9 cellular contexts compared by ENCODE assay signal in the genomic region with DNA sequence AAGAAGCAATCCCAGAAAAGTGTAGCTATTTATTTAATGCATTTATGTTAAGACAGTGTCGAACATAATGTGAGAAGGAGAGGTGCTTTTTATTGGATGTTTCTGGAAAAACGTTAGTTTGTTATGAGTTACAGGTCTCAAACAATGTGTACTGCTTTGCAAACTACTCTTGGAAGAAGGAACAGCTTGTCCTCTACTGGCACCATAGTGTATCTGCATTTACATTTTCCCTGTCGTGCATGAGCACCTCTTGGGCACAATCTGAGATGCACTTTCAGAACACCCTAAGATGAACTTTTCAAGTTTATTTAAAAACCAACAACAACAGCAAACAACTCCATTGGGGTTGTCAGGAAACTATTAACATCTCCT. TPM values are rescaled to one million over a fixed set of nuclear protein-coding genes. Genes with fewer than 3 reads are reported as not detected.
DNase-seq lines count a peak whose midpoint lies in the region; ATAC-seq and TF ChIP-seq lines count a peak whose summit lies in the region.
"Had no signal": no experiment of that assay in that cellular context is flagged by ENCODE, and none has a peak within 500 bp of the region (broad histone marks: within the 10 kb centered on the region; RNA-seq: fewer than 3 reads in every experiment).

No MANE protein-coding gene starts in this region.

- peaks cover 9 to 12% (median 11%) of the 10 kb centered on the region in 3 donors for H3K36me3 ChIP-seq in tibial artery

- no peaks in the 10 kb centered on the region for H3K27me3 ChIP-seq in foreskin keratinocyte
- H3K27me3 ChIP-seq in tibial artery, result no peaks in the 10 kb centered on the region

- H3K4me1 ChIP-seq in foreskin keratinocyte, result peaks cover 5% of the 10 kb centered on the region
- no peaks in the 10 kb centered on the region for H3K4me1 ChIP-seq in tibial artery

- no peak overlapping the region for H3K4me3 Mint-ChIP-seq in activated CD4-positive, alpha-beta T cell treated with anti-CD3 and anti-CD28 coated beads, Interleukin-2, amount 10 ng/mL, durations not matched to agents 7 days and 5 days
- H3K4me3 Mint-ChIP-seq: T-helper 1 cell treated with Interleukin-12 subunit alpha and Interleukin-12 subunit beta and Interleukin-4 antibody, amounts not matched to agents 30 μg/mL and 1 μg/mL, for 36 hours had no signal

- peak; percentile 60 for TF ChIP-seq CTCF in foreskin keratinocyte (conservative IDR thresholded peaks at IDR 0.05)
- peak; percentile 26 to 30 for TF ChIP-seq CTCF in tibial artery (IDR thresholded peaks at IDR 0.05)

- no peaks in the 10 kb centered on the region for H3K9me3 ChIP-seq in tibial artery

- no peak overlapping the region for H3K4me3 ChIP-seq in tibial artery

- DNase-seq in NOMO-1 treated with DMSO at 0.1 percent for 48 hours (lab: John Stamatoyannopoulos, UW; ENCODE audit: unreplicated experiment), result peak; percentile 45
- DNase-seq in NOMO-1 treated with dmso at 0.1 percent for 144 hours (lab: John Stamatoyannopoulos, UW; ENCODE audit: unreplicated experiment), result no peak
- DNase-seq in RKO (ENCODE audit: low spot score), result peak; percentile 58
- DNase-seq in foreskin keratinocyte, result no peak
- no peak for DNase-seq in tibial artery
- no peak for DNase-seq in activated CD4-positive, alpha-beta T cell treated with anti-CD3 and anti-CD28 coated beads, Interleukin-2, amount 10 ng/mL, durations not matched to agents 7 days and 5 days
- DNase-seq in NCI-H187 (lab: John Stamatoyannopoulos, UW), result no peak

- H3K27ac ChIP-seq in foreskin keratinocyte (no peak overlapping the region), tibial artery (no peak overlapping the region)

- H3K27ac Mint-ChIP-seq in activated CD4-positive, alpha-beta T cell treated with anti-CD3 and anti-CD28 coated beads, Interleukin-2, amount 10 ng/mL, durations not matched to agents 7 days and 5 days, result no peak overlapping the region
- H3K27ac Mint-ChIP-seq: T-helper 1 cell treated with Interleukin-12 subunit alpha and Interleukin-12 subunit beta and Interleukin-4 antibody, amounts not matched to agents 30 μg/mL and 1 μg/mL, for 36 hours had no signal

- CTCF ChIA-PET in activated CD4-positive, alpha-beta T cell treated with anti-CD3 and anti-CD28 coated beads, Interleukin-2, amount 10 ng/mL, durations not matched to agents 7 days and 5 days (lab: Charles Lee), result interaction anchor here (0.5 to 1.5 kb wide), 2 partner anchors 11 to 454 kb away, joined by 3 to 7 read pairs; no protein-coding TSS in a partner anchor

- POLR2A ChIA-PET in activated CD4-positive, alpha-beta T cell treated with anti-CD3 and anti-CD28 coated beads, Interleukin-2, amount 10 ng/mL, durations not matched to agents 7 days and 5 days (lab: Charles Lee), result interaction anchor here (0.6 kb wide), 1 partner anchor 288 kb away, joined by 4 read pairs; no protein-coding TSS in a partner anchor

- H3K9me3 Mint-ChIP-seq in activated CD4-positive, alpha-beta T cell treated with anti-CD3 and anti-CD28 coated beads, Interleukin-2, amount 10 ng/mL, durations not matched to agents 7 days and 5 days, result no peaks in the 10 kb centered on the region
- H3K9me3 Mint-ChIP-seq: T-helper 1 cell treated with Interleukin-12 subunit alpha and Interleukin-12 subunit beta and Interleukin-4 antibody, amounts not matched to agents 30 μg/mL and 1 μg/mL, for 36 hours had no signal

- ATAC-seq in foreskin keratinocyte, result peak; percentile 25
- ATAC-seq in HG02588 (IDR thresholded peaks at IDR 0.05; ENCODE audit: unreplicated experiment), result no peak

- H3K27me3 Mint-ChIP-seq in activated CD4-positive, alpha-beta T cell treated with anti-CD3 and anti-CD28 coated beads, Interleukin-2, amount 10 ng/mL, durations not matched to agents 7 days and 5 days, result no peaks in the 10 kb centered on the region

- H3K4me1 Mint-ChIP-seq in activated CD4-positive, alpha-beta T cell treated with anti-CD3 and anti-CD28 coated beads, Interleukin-2, amount 10 ng/mL, durations not matched to agents 7 days and 5 days, result peaks cover 5% of the 10 kb centered on the region

- H3K36me3 Mint-ChIP-seq in activated CD4-positive, alpha-beta T cell treated with anti-CD3 and anti-CD28 coated beads, Interleukin-2, amount 10 ng/mL, durations not matched to agents 7 days and 5 days (ENCODE audit: low read depth), result peaks cover 2% of the 10 kb centered on the region

- intact Hi-C loops in tibial artery (cut with DNase I; ENCODE audit: low total_unique reads), result no loop called here

RNA-seq across cellular contexts. Expression of a gene that starts 22.8 kb away (rescaled TPM):
- 20.8 and 22.5 TPM in 2 replicates for total RNA-seq in foreskin keratinocyte
- polyA plus RNA-seq in foreskin keratinocyte, result 11.4 and 12.9 TPM in 2 replicates
- 1 to 10 TPM; 5.1 to 6.9 TPM for total RNA-seq in activated CD4-positive, alpha-beta T cell treated with anti-CD3 and anti-CD28 coated beads, Interleukin-2, amount 10 ng/mL, durations not matched to agents 7 days and 5 days

RNA-seq across cellular contexts. Expression of a gene that starts 35.5 kb away (rescaled TPM):
- total RNA-seq in foreskin keratinocyte, result 3.6 and 4.3 TPM in 2 replicates
- 0.95 and 1.3 TPM in 2 replicates for polyA plus RNA-seq in foreskin keratinocyte
- under 1 TPM; 0.25 to 0.35 TPM for total RNA-seq in activated CD4-positive, alpha-beta T cell treated with anti-CD3 and anti-CD28 coated beads, Interleukin-2, amount 10 ng/mL, durations not matched to agents 7 days and 5 days

Comparison
In these comparisons a context has a peak if more than half of its experiments do, and no peak if none do; other contexts are left out.
1. DNase-seq: peak in NOMO-1 treated with DMSO at 0.1 percent for 48 hours (single experiment) and RKO (single experiment); none in NOMO-1 treated with dmso at 0.1 percent for 144 hours (single experiment), foreskin keratinocyte (0 of 2), tibial artery (0 of 2), activated CD4-positive, alpha-beta T cell treated with anti-CD3 and anti-CD28 coated beads, Interleukin-2, amount 10 ng/mL, durations not matched to agents 7 days and 5 days (single experiment) and NCI-H187 (0 of 2).